Comparison of ENCODE assay signal across 8 cellular contexts in the genomic region with DNA sequence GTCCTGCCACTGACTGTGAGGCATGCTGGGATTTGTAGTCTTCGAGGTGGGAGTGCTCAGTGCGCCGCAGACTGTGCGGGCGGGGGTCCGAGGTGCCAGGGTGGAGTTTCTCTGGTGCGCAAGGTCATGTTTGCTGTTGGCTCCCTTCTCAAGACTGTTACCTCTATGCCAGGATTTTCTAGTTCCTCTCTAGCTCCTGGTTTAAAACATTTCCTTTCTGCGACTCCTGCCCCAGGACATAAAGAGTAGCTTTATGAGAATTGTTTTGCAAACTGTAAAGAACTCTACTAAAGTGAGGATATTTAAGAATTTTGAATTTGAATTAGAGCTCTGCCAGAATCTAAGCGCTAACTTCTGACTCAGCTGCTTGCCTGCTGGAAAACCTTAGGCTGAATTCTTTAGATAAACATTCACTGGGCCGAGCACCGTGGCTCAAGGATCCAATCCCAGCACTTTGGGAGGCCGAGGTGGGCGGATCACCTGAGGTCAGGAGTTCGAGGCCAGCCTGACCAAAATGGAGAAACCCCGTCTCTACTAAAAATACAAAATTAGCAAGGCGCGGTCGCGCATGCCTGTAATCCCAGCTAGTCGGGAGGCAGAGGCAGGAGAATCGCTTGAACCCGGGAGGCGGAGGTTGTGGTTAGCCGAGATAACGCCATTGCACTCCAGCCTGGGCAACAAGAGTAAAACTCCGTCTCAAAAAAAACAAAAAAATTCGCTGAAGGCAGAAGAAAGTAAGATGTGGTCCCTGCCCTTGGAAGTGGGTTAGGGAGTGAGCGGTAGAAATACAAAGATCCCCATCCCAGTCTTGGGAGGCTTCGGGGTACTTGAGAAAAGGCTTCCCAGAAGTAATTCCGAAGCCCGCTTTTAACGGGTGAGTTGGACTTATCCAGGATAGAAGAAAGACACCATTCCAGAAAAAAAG. TPM values are rescaled to one million over a fixed set of nuclear protein-coding genes. Genes with fewer than 3 reads are reported as not detected.
DNase-seq lines count a peak whose midpoint lies in the region; ATAC-seq and TF ChIP-seq lines count a peak whose summit lies in the region.

No MANE protein-coding gene starts in this region.

- CTCF ChIA-PET in activated CD4-positive, alpha-beta memory T cell treated with anti-CD3 and anti-CD28 coated beads for 36 hours (lab: Charles Lee), result interaction anchor here (0.7 kb wide), 1 partner anchor 226 kb away, joined by 3 read pairs; no protein-coding TSS in a partner anchor

- DNase-seq in HL-60 (ENCODE audit: low read depth in 1 of 2, low spot score in 1 of 2) (peak; percentile 88 to 97), glutamatergic neuron (peak; percentile 89), retinal pigment epithelial cell (ENCODE audit: low read depth) (peak; percentile 90), NK-92 (lab: John Stamatoyannopoulos, UW; ENCODE audit: unreplicated experiment) (no peak), NCI-H128 (lab: John Stamatoyannopoulos, UW; ENCODE audit: unreplicated experiment) (no peak)
- no peak for DNase-seq in activated CD4-positive, alpha-beta memory T cell treated with anti-CD3 and anti-CD28 coated beads for 36 hours

- intact Hi-C loops in activated CD4-positive, alpha-beta memory T cell treated with anti-CD3 and anti-CD28 coated beads for 36 hours (cut with micrococcal nuclease), result loop anchor here (1.0 to 5.0 kb wide), 4 partner anchors 127 to 607 kb away; partner anchors contain the start of gene EIF4G3

- H3K27ac ChIP-seq in HL-60 (replicated peaks), result peak overlapping the region; percentile 100

- no peak for ATAC-seq in GM18867 (IDR thresholded peaks at IDR 0.05; ENCODE audit: unreplicated experiment)

- peaks cover 18% of the 10 kb centered on the region for H3K4me1 Mint-ChIP-seq in activated CD4-positive, alpha-beta memory T cell treated with anti-CD3 and anti-CD28 coated beads for 36 hours (ENCODE audit: low read depth)
- peaks cover 5% of the 10 kb centered on the region for H3K4me1 Mint-ChIP-seq in glutamatergic neuron (ENCODE audit: low read depth, unreplicated experiment)

- peak overlapping the region; percentile 97 for H3K27ac Mint-ChIP-seq in activated CD4-positive, alpha-beta memory T cell treated with anti-CD3 and anti-CD28 coated beads for 36 hours
- peak overlapping the region; percentile 99 for H3K27ac Mint-ChIP-seq in glutamatergic neuron (ENCODE audit: unreplicated experiment)

- H3K9me3 Mint-ChIP-seq in activated CD4-positive, alpha-beta memory T cell treated with anti-CD3 and anti-CD28 coated beads for 36 hours, result no peaks in the 10 kb centered on the region
- H3K9me3 Mint-ChIP-seq in glutamatergic neuron (ENCODE audit: unreplicated experiment), result peaks cover 14% of the 10 kb centered on the region

- no peaks in the 10 kb centered on the region; the same call in 1 of the 2 replicates for H3K4me1 ChIP-seq in ES-I3 (ENCODE audit: insufficient read depth, low read length)

- H3K36me3 Mint-ChIP-seq in activated CD4-positive, alpha-beta memory T cell treated with anti-CD3 and anti-CD28 coated beads for 36 hours, result peaks cover 7% of the 10 kb centered on the region
- H3K36me3 Mint-ChIP-seq in glutamatergic neuron (ENCODE audit: unreplicated experiment), result no peaks in the 10 kb centered on the region

- H3K4me3 ChIP-seq in HL-60 (replicated peaks; ENCODE audit: insufficient read depth, low read length) (peak overlapping the region; percentile 34), retinal pigment epithelial cell (ENCODE audit: low read length) (peak overlapping the region; percentile 93)

- no peaks in the 10 kb centered on the region for H3K27me3 ChIP-seq in HL-60 (ENCODE audit: insufficient read depth, poor library complexity, severe bottlenecking)

- H3K4me3 Mint-ChIP-seq in activated CD4-positive, alpha-beta memory T cell treated with anti-CD3 and anti-CD28 coated beads for 36 hours, result peak overlapping the region; percentile 94
- H3K4me3 Mint-ChIP-seq in glutamatergic neuron (ENCODE audit: unreplicated experiment), result peak overlapping the region; percentile 97

- TF ChIP-seq CTCF in HL-60 (IDR thresholded peaks at IDR 0.05; ENCODE audit: insufficient read depth, low read length), result no peak
- no peak for TF ChIP-seq CTCF in glutamatergic neuron (IDR thresholded peaks at IDR 0.05; ENCODE audit: partially characterized antibody, unreplicated experiment)
- no peak for TF ChIP-seq CTCF in retinal pigment epithelial cell (conservative IDR thresholded peaks at IDR 0.05; ENCODE audit: low read depth, low read length)

- peak overlapping the region; percentile 100 for H3K9ac ChIP-seq in ES-I3 (ENCODE audit: low read depth, low read length)

- H3K36me3 ChIP-seq in ES-I3 (ENCODE audit: insufficient read depth, low read length), result no peaks in the 10 kb centered on the region

- POLR2A ChIA-PET in activated CD4-positive, alpha-beta memory T cell treated with anti-CD3 and anti-CD28 coated beads for 36 hours (lab: Charles Lee), result interaction anchor here (0.6 to 3.2 kb wide), 6 partner anchors 18 to 269 kb away, joined by 3 to 23 read pairs (median 5); partner anchors contain the start of gene CDC42

- H3K27me3 Mint-ChIP-seq in activated CD4-positive, alpha-beta memory T cell treated with anti-CD3 and anti-CD28 coated beads for 36 hours, result no peaks in the 10 kb centered on the region
- peaks cover 3% of the 10 kb centered on the region for H3K27me3 Mint-ChIP-seq in glutamatergic neuron (ENCODE audit: unreplicated experiment)

- H3K9me3 ChIP-seq in ES-I3 (ENCODE audit: control insufficient read depth, insufficient read depth, low read length), result peaks cover 4% of the 10 kb centered on the region

RNA-seq across cellular contexts. Expression of gene USP48, which starts 1.0 kb away (rescaled TPM):
- 10 to 100 TPM; 77.2 to 91.1 TPM for total RNA-seq in activated CD4-positive, alpha-beta memory T cell treated with anti-CD3 and anti-CD28 coated beads for 36 hours
- total RNA-seq in glutamatergic neuron (ENCODE audit: unreplicated experiment), result 78.7 TPM

RNA-seq across cellular contexts. Expression of gene LDLRAD2, which starts 28.1 kb away (rescaled TPM):
- not detected for total RNA-seq in activated CD4-positive, alpha-beta memory T cell treated with anti-CD3 and anti-CD28 coated beads for 36 hours
- total RNA-seq in glutamatergic neuron (ENCODE audit: unreplicated experiment), result not detected

Comparison
In these comparisons a context has a peak if more than half of its experiments do, and no peak if none do; other contexts are left out.
1. DNase-seq: peak in HL-60 (2 of 2), glutamatergic neuron (single experiment) and retinal pigment epithelial cell (single experiment); none in activated CD4-positive, alpha-beta memory T cell treated with anti-CD3 and anti-CD28 coated beads for 36 hours (single experiment), NK-92 (single experiment) and NCI-H128 (single experiment).